ENCODE assay signal across 9 cellular contexts in the genomic region with DNA sequence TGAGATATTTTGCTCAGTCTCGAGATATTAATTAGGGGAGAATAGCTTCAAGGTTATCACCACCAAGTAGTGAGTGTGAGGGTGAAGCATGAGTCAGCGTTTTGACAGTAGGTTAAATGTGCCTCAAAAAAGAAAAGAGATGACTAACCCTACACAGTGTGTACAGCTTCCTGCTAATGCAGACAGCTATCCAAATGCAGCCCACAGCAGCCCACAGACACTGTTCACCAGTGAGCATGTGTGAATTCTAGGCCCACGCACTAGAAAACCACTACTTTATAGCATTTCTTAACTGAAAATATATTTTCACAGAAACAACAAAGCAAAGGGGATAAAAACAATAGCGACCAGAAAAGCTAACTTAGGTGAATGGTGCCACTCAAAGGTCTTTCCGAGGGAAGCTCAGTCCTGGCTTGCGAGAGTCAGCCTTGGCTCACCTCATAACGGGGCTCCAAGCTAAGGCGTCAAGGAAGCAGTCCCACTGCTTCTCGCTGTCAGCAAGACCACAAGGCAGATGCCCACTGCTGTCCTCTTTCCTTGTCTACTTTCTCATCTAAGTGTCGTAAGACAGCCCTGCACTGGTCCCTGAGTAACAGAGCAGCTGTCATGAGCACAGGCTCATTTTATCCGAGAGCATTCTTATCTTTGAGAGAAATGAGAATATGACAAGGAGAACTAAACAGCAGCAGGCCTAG. TPM values are rescaled to one million over a fixed set of nuclear protein-coding genes. Genes with fewer than 3 reads are reported as not detected.
A peak's percentile ranks its signal among the peaks of the same experiment; 100 is the strongest.
DNase-seq lines count a peak whose midpoint lies in the region; ATAC-seq, FAIRE-seq and TF ChIP-seq lines count a peak whose summit lies in the region.
"Had no signal": no experiment of that assay in that cellular context is flagged by ENCODE, and none has a peak within 500 bp of the region (broad histone marks: within the 10 kb centered on the region; RNA-seq: fewer than 3 reads in every experiment).

No MANE protein-coding gene starts in this region.

- intact Hi-C loops in activated CD8-positive, alpha-beta T cell treated with anti-CD3 and anti-CD28 coated beads for 36 hours (cut with micrococcal nuclease): no loop called here
- intact Hi-C loops in colonic mucosa (cut with DNase I): no loop called here

- POLR2A ChIA-PET in activated CD8-positive, alpha-beta T cell treated with anti-CD3 and anti-CD28 coated beads for 36 hours (lab: Charles Lee): no interaction called here

- FAIRE-seq in H54 (lab: Jason Lieb, UNC): peak; percentile 88
- FAIRE-seq: GM12892 had no signal

- no peaks in the 10 kb centered on the region for H3K4me1 ChIP-seq in colonic mucosa

- H3K9ac ChIP-seq in colonic mucosa (ENCODE audit: low read depth in 2 of 2, low read length in 2 of 2): no peak overlapping the region

- CTCF ChIA-PET in activated CD8-positive, alpha-beta T cell treated with anti-CD3 and anti-CD28 coated beads for 36 hours (lab: Charles Lee): interaction anchor here (1.3 kb wide), 1 partner anchor 85 kb away, joined by 5 read pairs; no protein-coding TSS in a partner anchor

- no peak for TF ChIP-seq CTCF in activated CD8-positive, alpha-beta T cell treated with anti-CD3 and anti-CD28 coated beads for 36 hours (IDR thresholded peaks at IDR 0.05)
- TF ChIP-seq CTCF in colonic mucosa (IDR thresholded peaks at IDR 0.05): no peak

- H3K4me1 Mint-ChIP-seq in activated CD8-positive, alpha-beta T cell treated with anti-CD3 and anti-CD28 coated beads for 36 hours (ENCODE audit: low read depth): peaks cover 6% of the 10 kb centered on the region
- peaks cover 45 to 58% of the 10 kb centered on the region in 2 donors for H3K4me1 Mint-ChIP-seq in immature natural killer cell

- ATAC-seq in activated CD8-positive, alpha-beta T cell treated with anti-CD3 and anti-CD28 coated beads for 36 hours: peak; percentile 95
- no peak for ATAC-seq in HG03159 (IDR thresholded peaks at IDR 0.05; ENCODE audit: unreplicated experiment)

- DNase-seq in AG08395 (ENCODE audit: low spot score): peak; percentile 44
- peak; percentile 6 for DNase-seq in H54 (ENCODE audit: insufficient read length, low spot score)
- DNase-seq in activated CD8-positive, alpha-beta T cell treated with anti-CD3 and anti-CD28 coated beads for 36 hours: peak; percentile 46
- peak; percentile 67 to 81 (median 75) for DNase-seq in immature natural killer cell
- DNase-seq in NCI-H1694 (lab: John Stamatoyannopoulos, UW): no peak
- no peak for DNase-seq in DMS 273 treated with DMSO at 0.1 percent for 48 hours (lab: John Stamatoyannopoulos, UW)
- no peak for DNase-seq in colonic mucosa

- no peak overlapping the region for H3K27ac ChIP-seq in colonic mucosa

- no peak overlapping the region for H3K4me3 Mint-ChIP-seq in activated CD8-positive, alpha-beta T cell treated with anti-CD3 and anti-CD28 coated beads for 36 hours
- H3K4me3 Mint-ChIP-seq in immature natural killer cell: peak overlapping the region; percentile 54 to 80 (median 74)

- H3K9me3 Mint-ChIP-seq in activated CD8-positive, alpha-beta T cell treated with anti-CD3 and anti-CD28 coated beads for 36 hours: peaks cover 1% of the 10 kb centered on the region
- no peaks in the 10 kb centered on the region for H3K9me3 Mint-ChIP-seq in immature natural killer cell

- no peaks in the 10 kb centered on the region for H3K27me3 ChIP-seq in colonic mucosa

- H3K9me3 ChIP-seq in colonic mucosa: no peaks in the 10 kb centered on the region

- no peak overlapping the region for H3K4me3 ChIP-seq in colonic mucosa

- no peaks in the 10 kb centered on the region for H3K27me3 Mint-ChIP-seq in activated CD8-positive, alpha-beta T cell treated with anti-CD3 and anti-CD28 coated beads for 36 hours
- H3K27me3 Mint-ChIP-seq in immature natural killer cell (ENCODE audit: low read depth in 3 of 3): peaks cover 0 to 6% (median 6%) of the 10 kb centered on the region in 3 donors

- H3K27ac Mint-ChIP-seq in activated CD8-positive, alpha-beta T cell treated with anti-CD3 and anti-CD28 coated beads for 36 hours: no peak overlapping the region
- peak overlapping the region; percentile 88 to 95 (median 92) for H3K27ac Mint-ChIP-seq in immature natural killer cell

- H3K36me3 Mint-ChIP-seq in activated CD8-positive, alpha-beta T cell treated with anti-CD3 and anti-CD28 coated beads for 36 hours (ENCODE audit: low read depth): peaks cover 24% of the 10 kb centered on the region
- H3K36me3 Mint-ChIP-seq in immature natural killer cell: peaks cover 0 to 10% (median 0%) of the 10 kb centered on the region in 3 donors

- TF ChIP-seq POLR2A in H54 (IDR thresholded peaks at IDR 0.05; ENCODE audit: low read depth, low read length): no peak

- no peaks in the 10 kb centered on the region for H3K36me3 ChIP-seq in colonic mucosa

RNA-seq across cellular contexts. Expression of a gene that starts 47.6 kb away (rescaled TPM):
- total RNA-seq in activated CD8-positive, alpha-beta T cell treated with anti-CD3 and anti-CD28 coated beads for 36 hours: 1 to 10 TPM; 4.5 to 5.0 TPM
- polyA plus RNA-seq in immature natural killer cell: 1 to 10 TPM in 2 of 3 donors, not detected in 1; 1.4 to 3.5 TPM
- 1 to 10 TPM; 3.6 to 7.5 TPM for total RNA-seq in colonic mucosa

RNA-seq across cellular contexts. Expression of a gene that starts 48.6 kb away (rescaled TPM):
- not detected for total RNA-seq in activated CD8-positive, alpha-beta T cell treated with anti-CD3 and anti-CD28 coated beads for 36 hours
- not detected for polyA plus RNA-seq in immature natural killer cell
- total RNA-seq in colonic mucosa: not detected

Comparison
In these comparisons a context has a peak if more than half of its experiments do, and no peak if none do; other contexts are left out.
1. DNase-seq: peak in AG08395 (single experiment), H54 (single experiment), activated CD8-positive, alpha-beta T cell treated with anti-CD3 and anti-CD28 coated beads for 36 hours (single experiment) and immature natural killer cell (3 of 3); none in NCI-H1694 (single experiment), DMS 273 treated with DMSO at 0.1 percent for 48 hours (single experiment) and colonic mucosa (single experiment).